ENCODE assay signal across 9 cellular contexts in the genomic region with DNA sequence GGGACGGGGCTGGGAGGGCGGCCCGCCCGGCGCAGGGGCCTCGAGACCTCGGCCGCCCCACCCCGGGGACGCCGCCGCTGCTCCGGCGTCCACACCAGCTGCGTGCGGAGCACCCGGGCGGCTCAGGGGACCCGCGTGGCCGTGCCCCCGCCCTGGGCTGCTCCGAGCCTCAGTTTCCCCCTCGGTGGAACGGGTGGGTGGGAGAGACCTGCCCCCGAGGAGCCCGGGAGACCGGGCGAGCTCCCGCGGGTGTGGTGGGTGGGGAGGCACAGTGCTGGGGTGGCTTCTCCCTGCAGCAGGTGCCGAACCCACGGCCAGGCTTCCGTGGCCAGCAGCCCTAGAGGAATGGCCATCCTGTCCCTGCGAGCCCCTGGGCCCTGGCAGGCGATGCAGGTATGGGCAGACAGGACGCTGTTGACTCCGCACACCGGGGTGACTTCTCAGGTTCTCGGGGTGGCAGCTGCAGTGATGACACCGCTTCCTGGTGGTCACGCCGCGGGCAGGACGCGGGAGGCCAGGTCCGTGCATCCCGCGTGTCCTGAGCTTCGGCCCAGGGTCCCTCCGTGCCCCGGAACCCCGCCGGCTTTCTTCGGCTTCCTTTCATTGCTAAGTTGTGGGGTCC. TPM values are rescaled to one million over a fixed set of nuclear protein-coding genes. Genes with fewer than 3 reads are reported as not detected.
A peak's percentile ranks its signal among the peaks of the same experiment; 100 is the strongest.
DNase-seq lines count a peak whose midpoint lies in the region; FAIRE-seq and TF ChIP-seq lines count a peak whose summit lies in the region.
"Had no signal": no experiment of that assay in that cellular context is flagged by ENCODE, and none has a peak within 500 bp of the region (broad histone marks: within the 10 kb centered on the region; RNA-seq: fewer than 3 reads in every experiment).

No MANE protein-coding gene starts in this region.

- peak overlapping the region; percentile 42 for H3K27ac ChIP-seq in A673 (ENCODE audit: low read depth, low read length, poor library complexity, severe bottlenecking)
- no peak overlapping the region for H3K27ac ChIP-seq in HUES48 (ENCODE audit: low read depth, low read length)
- H3K27ac ChIP-seq in mucosa of rectum (ENCODE audit: low read depth in 2 of 2, low read length in 2 of 2): no peak overlapping the region

- H3K9me3 ChIP-seq in A673 (ENCODE audit: low read depth, low read length, poor library complexity, severe bottlenecking) (no peaks in the 10 kb centered on the region), HUES48 (ENCODE audit: control insufficient read depth, insufficient read depth, low read length) (no peaks in the 10 kb centered on the region), mucosa of rectum (ENCODE audit: control insufficient read depth in 2 of 2, low read length in 2 of 2) (no peaks in the 10 kb centered on the region)

- intact Hi-C loops in A673 (cut with micrococcal nuclease; ENCODE audit: unreplicated experiment): no loop called here

- DNase-seq in A673 (ENCODE audit: low spot score) (no peak), bronchial epithelial cell (ENCODE audit: low read depth) (no peak), NK-92 (lab: John Stamatoyannopoulos, UW; ENCODE audit: unreplicated experiment) (no peak), activated gamma-delta T cell treated with Interleukin-2 at 50 U/mL for 16 hours (no peak), SKM-1 treated with dmso at 0.1 percent for 144 hours (lab: John Stamatoyannopoulos, UW; ENCODE audit: unreplicated experiment) (no peak)
- no peak for DNase-seq in central memory CD4-positive, alpha-beta T cell

- POLR2A ChIA-PET in A673 (lab: Charles Lee; ENCODE audit: low non-redundant PET): no interaction called here

- BruUV-seq in A673 (replicated peaks; lab: Mats Ljungman, UMichigan): no TSS peak

- H3K4me3 ChIP-seq in A673 (ENCODE audit: low read depth, low read length, poor library complexity, severe bottlenecking) (peak overlapping the region; percentile 71), HUES48 (ENCODE audit: low read depth, low read length) (peak overlapping the region; percentile 60), bronchial epithelial cell (ENCODE audit: low read depth, low read length) (peak overlapping the region; percentile 55), mucosa of rectum (ENCODE audit: low read length in 2 of 2) (peak overlapping the region; percentile 65 to 66)

- no peak overlapping the region for H3K9ac ChIP-seq in HUES48 (ENCODE audit: low read depth, low read length)
- H3K9ac ChIP-seq in mucosa of rectum (ENCODE audit: low read depth in 1 of 2, low read length in 2 of 2): peak overlapping the region; percentile 32 to 54

- H3K4me1 ChIP-seq in A673 (ENCODE audit: insufficient read depth, low read length, poor library complexity, severe bottlenecking) (no peaks in the 10 kb centered on the region), HUES48 (ENCODE audit: control insufficient read depth, insufficient read depth, low read length) (peaks cover 5% of the 10 kb centered on the region), mucosa of rectum (ENCODE audit: control insufficient read depth in 2 of 2, insufficient read depth in 2 of 2, low read length in 2 of 2) (peaks cover 11 to 22% of the 10 kb centered on the region in 2 donors)

- CTCF ChIA-PET in A673 (lab: Charles Lee): interaction anchor here (0.7 kb wide), 1 partner anchor 135 kb away, joined by 4 read pairs; no protein-coding TSS in a partner anchor

- no peak for FAIRE-seq in bronchial epithelial cell (lab: Jason Lieb, UNC)
- FAIRE-seq: islet of Langerhans had no signal

- H3K36me3 ChIP-seq in A673 (ENCODE audit: insufficient read depth, low read length, poor library complexity, severe bottlenecking) (no peaks in the 10 kb centered on the region), HUES48 (ENCODE audit: control insufficient read depth, insufficient read depth, low read length) (no peaks in the 10 kb centered on the region), bronchial epithelial cell (ENCODE audit: control insufficient read depth, insufficient read depth, low read length) (peaks cover 3% of the 10 kb centered on the region), mucosa of rectum (ENCODE audit: control insufficient read depth in 2 of 2, insufficient read depth in 2 of 2, low read length in 2 of 2) (no peaks in the 10 kb centered on the region)

- TF ChIP-seq CTCF in A673 (conservative IDR thresholded peaks at IDR 0.05; ENCODE audit: low read depth, low read length) (no peak), bronchial epithelial cell (IDR thresholded peaks at IDR 0.05; ENCODE audit: insufficient read depth, low read length, severe bottlenecking) (no peak)

- H3K27me3 ChIP-seq in A673 (replicated peaks; ENCODE audit: insufficient read depth, low read depth, low read length, poor library complexity): no peaks in the 10 kb centered on the region
- peaks cover 32% of the 10 kb centered on the region for H3K27me3 ChIP-seq in HUES48 (ENCODE audit: control insufficient read depth, insufficient read depth, low read length)
- peaks cover 2% of the 10 kb centered on the region for H3K27me3 ChIP-seq in bronchial epithelial cell (ENCODE audit: control insufficient read depth, insufficient read depth, low read length)
- peaks cover 4 to 7% of the 10 kb centered on the region in 2 donors for H3K27me3 ChIP-seq in mucosa of rectum (ENCODE audit: control insufficient read depth in 2 of 2, insufficient read depth in 2 of 2, low read length in 2 of 2)

RNA-seq across cellular contexts. Expression of a gene that starts 0.7 kb away (rescaled TPM):
- total RNA-seq in A673 (2021) (88.8 and 90.1 TPM in 2 replicates), bronchial epithelial cell (62.9 and 80.6 TPM in 2 replicates)

RNA-seq across cellular contexts. Expression of a gene that starts 26.1 kb away (rescaled TPM):
- 273 and 297 TPM in 2 replicates for total RNA-seq in A673 (2021)
- 23.7 and 24.5 TPM in 2 replicates for total RNA-seq in bronchial epithelial cell

RNA-seq across cellular contexts. Expression of a gene that starts 30.6 kb away (rescaled TPM):
- total RNA-seq in A673 (2021) (13.4 and 16.6 TPM in 2 replicates), bronchial epithelial cell (1.6 and 4.1 TPM in 2 replicates)

Comparison
In these comparisons a context has a peak if more than half of its experiments do, and no peak if none do; other contexts are left out.
1. RNA of a gene that starts 26.1 kb away (total RNA-seq): 273 to 297 TPM in A673; 23.7 to 24.5 TPM in bronchial epithelial cell; every median in the first group is over 10 times any median in the second.
2. Peak in every context shown above with its lines, with median percentiles within 50 percentile points of each other: H3K4me3 ChIP-seq.